ENCODE assay signal across 11 cellular contexts in the genomic region with DNA sequence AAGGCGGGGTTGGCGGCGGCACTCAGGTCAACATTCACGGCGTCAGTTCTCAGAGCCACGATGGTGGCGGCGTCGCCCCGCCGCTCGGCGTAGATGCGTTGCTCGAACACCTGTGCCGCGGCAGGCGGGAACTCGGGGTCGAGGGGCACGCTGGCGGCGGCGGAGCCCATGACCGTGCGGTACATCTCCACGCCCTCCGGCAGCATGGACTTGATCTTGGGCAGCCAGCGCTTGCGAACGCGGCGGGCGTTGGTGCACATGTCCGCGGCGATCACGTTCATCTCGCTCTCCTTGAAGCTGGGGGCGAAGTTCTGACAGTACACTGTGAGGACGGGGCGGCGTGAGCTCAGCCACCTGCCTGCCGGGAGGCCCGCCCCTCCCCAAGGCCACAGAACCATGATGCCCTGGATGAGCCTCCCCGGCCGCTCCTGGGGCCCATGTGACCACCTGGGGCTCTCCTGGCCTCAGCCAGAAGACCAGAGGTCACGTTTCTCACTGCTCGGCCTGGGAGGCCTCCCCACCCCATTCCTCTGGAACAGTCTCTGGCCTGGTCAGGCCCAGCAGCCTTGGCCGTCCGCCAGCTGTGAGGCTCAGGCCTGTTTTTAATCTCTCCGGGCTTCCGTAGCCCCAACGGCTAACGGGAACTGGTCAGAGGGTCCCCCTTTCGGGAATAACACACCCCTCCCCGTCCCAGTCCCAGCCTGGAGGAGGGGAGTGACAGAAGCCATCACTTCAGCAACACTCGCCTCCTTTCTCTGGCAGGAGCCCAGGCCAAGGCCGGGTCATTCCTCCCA. TPM values are rescaled to one million over a fixed set of nuclear protein-coding genes. Genes with fewer than 3 reads are reported as not detected.
DNase-seq lines count a peak whose midpoint lies in the region; ATAC-seq, FAIRE-seq and TF ChIP-seq lines count a peak whose summit lies in the region.
"Had no signal": no experiment of that assay in that cellular context is flagged by ENCODE, and none has a peak within 500 bp of the region (broad histone marks: within the 10 kb centered on the region; RNA-seq: fewer than 3 reads in every experiment).

No MANE protein-coding gene starts in this region.

- TF ChIP-seq CTCF in natural killer cell (IDR thresholded peaks at IDR 0.05), result no peak

- DNase-seq in natural killer cell treated with Interleukin-12 subunit alpha and Interleukin-12 subunit beta and Interleukin-15 and Interleukin-18, amount 100 ng/mL, for 72 hours (ENCODE audit: low spot score), result peak; percentile 52
- DNase-seq in natural killer cell (no peak), frontal cortex (ENCODE audit: low spot score in 2 of 2) (peak; percentile 80 to 82), non-pigmented ciliary epithelial cell (ENCODE audit: low read depth) (peak; percentile 13), KBM-7 (no peak), SIG-M5 treated with dmso at 0.1 percent for 504 hours (lab: John Stamatoyannopoulos, UW; ENCODE audit: unreplicated experiment) (no peak)
- DNase-seq in activated CD4-positive, alpha-beta T cell treated with anti-CD3 and anti-CD28 coated beads for 48 hours, result no peak
- DNase-seq: ACHN; stimulated activated naive CD8-positive, alpha-beta T cell treated with anti-CD3 and anti-CD28 coated beads, Interleukin-15, Interleukin-2, amounts not matched to agents 100 U/mL and 50 U/mL, for 24 hours had no signal

- no peaks in the 10 kb centered on the region for H3K36me3 Mint-ChIP-seq in natural killer cell treated with Interleukin-12 subunit alpha and Interleukin-12 subunit beta and Interleukin-15 and Interleukin-18, amount 100 ng/mL, for 72 hours
- H3K36me3 Mint-ChIP-seq in natural killer cell, result no peaks in the 10 kb centered on the region

- H3K27me3 Mint-ChIP-seq in natural killer cell treated with Interleukin-12 subunit alpha and Interleukin-12 subunit beta and Interleukin-15 and Interleukin-18, amount 100 ng/mL, for 72 hours, result no peaks in the 10 kb centered on the region
- H3K27me3 Mint-ChIP-seq in natural killer cell (ENCODE audit: low read depth in 2 of 2), result no peaks in the 10 kb centered on the region

- H3K4me1 Mint-ChIP-seq in natural killer cell treated with Interleukin-12 subunit alpha and Interleukin-12 subunit beta and Interleukin-15 and Interleukin-18, amount 100 ng/mL, for 72 hours (ENCODE audit: low read depth in 2 of 2), result peaks cover 0 to 4% of the 10 kb centered on the region in 2 donors
- H3K4me1 Mint-ChIP-seq in natural killer cell, result peaks cover 0 to 11% of the 10 kb centered on the region in 2 donors

- intact Hi-C loops in natural killer cell (cut with micrococcal nuclease), result no loop called here

- ATAC-seq in natural killer cell treated with Interleukin-12 subunit alpha and Interleukin-12 subunit beta and Interleukin-15 and Interleukin-18, amount 100 ng/mL, for 72 hours, result no peak
- ATAC-seq in natural killer cell, result no peak
- no peak for ATAC-seq in HG03039 (IDR thresholded peaks at IDR 0.05; ENCODE audit: unreplicated experiment)
- ATAC-seq: stimulated activated naive CD8-positive, alpha-beta T cell treated with anti-CD3 and anti-CD28 coated beads, Interleukin-15, Interleukin-2, amounts not matched to agents 100 U/mL and 50 U/mL, for 24 hours had no signal

- in situ Hi-C loops in KBM-7 (cut with MboI; ENCODE audit: low pct_unique_long_range_greater_than_20kb, low sequenced_read_pairs), result no loop called here

- no peak overlapping the region for H3K27ac Mint-ChIP-seq in natural killer cell treated with Interleukin-12 subunit alpha and Interleukin-12 subunit beta and Interleukin-15 and Interleukin-18, amount 100 ng/mL, for 72 hours
- no peak overlapping the region for H3K27ac Mint-ChIP-seq in natural killer cell

- FAIRE-seq in frontal cortex (lab: Jason Lieb, UNC), result no peak
- FAIRE-seq: islet of Langerhans had no signal

- no peak overlapping the region for H3K4me3 Mint-ChIP-seq in natural killer cell treated with Interleukin-12 subunit alpha and Interleukin-12 subunit beta and Interleukin-15 and Interleukin-18, amount 100 ng/mL, for 72 hours
- no peak overlapping the region for H3K4me3 Mint-ChIP-seq in natural killer cell

- no peaks in the 10 kb centered on the region for H3K9me3 Mint-ChIP-seq in natural killer cell treated with Interleukin-12 subunit alpha and Interleukin-12 subunit beta and Interleukin-15 and Interleukin-18, amount 100 ng/mL, for 72 hours
- no peaks in the 10 kb centered on the region for H3K9me3 Mint-ChIP-seq in natural killer cell

RNA-seq across cellular contexts. Expression of gene UBAC1, which starts 50.7 kb away (rescaled TPM):
- 10 to 100 TPM; 28.9 to 42.4 TPM for total RNA-seq in natural killer cell treated with Interleukin-12 subunit alpha and Interleukin-12 subunit beta and Interleukin-15 and Interleukin-18, amount 100 ng/mL, for 72 hours
- 10 to 100 TPM; 22.7 to 31.8 (median 27.6) TPM for total RNA-seq in natural killer cell
- total RNA-seq in frontal cortex, result 35.5 TPM

Comparison
In these comparisons a context has a peak if more than half of its experiments do, and no peak if none do; other contexts are left out.
1. DNase-seq: peak in natural killer cell treated with Interleukin-12 subunit alpha and Interleukin-12 subunit beta and Interleukin-15 and Interleukin-18, amount 100 ng/mL, for 72 hours (single experiment), frontal cortex (2 of 2) and non-pigmented ciliary epithelial cell (single experiment); none in natural killer cell (single experiment), KBM-7 (single experiment), activated CD4-positive, alpha-beta T cell treated with anti-CD3 and anti-CD28 coated beads for 48 hours (single experiment) and SIG-M5 treated with dmso at 0.1 percent for 504 hours (single experiment).